ENCODE assay signal across 9 cellular contexts in genomic region chr1:89609781-89610456, GRCh38. TPM values are rescaled to one million over a fixed set of nuclear protein-coding genes. Genes with fewer than 3 reads are reported as not detected.
DNase-seq lines count a peak whose midpoint lies in the region; ATAC-seq and TF ChIP-seq lines count a peak whose summit lies in the region.
"Had no signal": no experiment of that assay in that cellular context is flagged by ENCODE, and none has a peak within 500 bp of the region (broad histone marks: within the 10 kb centered on the region; RNA-seq: fewer than 3 reads in every experiment).

No MANE protein-coding gene starts in this region.

- H3K36me3 ChIP-seq in right atrium auricular region, result no peaks in the 10 kb centered on the region

- H3K27ac ChIP-seq in right atrium auricular region, result peak overlapping the region; percentile 70 to 73

- H3K4me3 Mint-ChIP-seq in activated B cell treated with CpG ODN at 0.5 μM for 24 hours, result no peak overlapping the region
- peak overlapping the region; percentile 77 for H3K4me3 Mint-ChIP-seq in activated T-helper 17 cell treated with anti-CD3 and anti-CD28 coated beads, Interleukin-2, amount 50 U/mL, for 72 hours
- H3K4me3 Mint-ChIP-seq in stimulated activated naive CD8-positive, alpha-beta T cell treated with anti-CD3 and anti-CD28 coated beads, Interleukin-15, amount 100 ng/mL, for 72 hours, result peak overlapping the region; percentile 85 to 87

- no peaks in the 10 kb centered on the region for H3K9me3 ChIP-seq in right atrium auricular region

- peaks cover 60% of the 10 kb centered on the region for H3K4me1 Mint-ChIP-seq in activated B cell treated with CpG ODN at 0.5 μM for 24 hours
- peaks cover 62% of the 10 kb centered on the region for H3K4me1 Mint-ChIP-seq in activated T-helper 17 cell treated with anti-CD3 and anti-CD28 coated beads, Interleukin-2, amount 50 U/mL, for 72 hours
- peaks cover 91% of the 10 kb centered on the region for H3K4me1 Mint-ChIP-seq in stimulated activated naive CD8-positive, alpha-beta T cell treated with anti-CD3 and anti-CD28 coated beads, Interleukin-15, amount 100 ng/mL, for 72 hours

- peaks cover 0 to 58% of the 10 kb centered on the region in 2 donors for H3K4me1 ChIP-seq in right atrium auricular region

- H3K27me3 ChIP-seq in right atrium auricular region, result no peaks in the 10 kb centered on the region

- peak; percentile 47 for ATAC-seq in activated B cell treated with CpG ODN at 0.5 μM for 24 hours (ENCODE audit: low read depth)
- ATAC-seq in activated T-helper 17 cell treated with anti-CD3 and anti-CD28 coated beads, Interleukin-2, amount 50 U/mL, for 72 hours (replicated peaks), result peak; percentile 18
- ATAC-seq in stimulated activated naive CD8-positive, alpha-beta T cell treated with anti-CD3 and anti-CD28 coated beads, Interleukin-15, amount 100 ng/mL, for 72 hours, result no peak
- ATAC-seq in GM21390 (IDR thresholded peaks at IDR 0.05; ENCODE audit: unreplicated experiment), result no peak
- ATAC-seq in HG02840 (IDR thresholded peaks at IDR 0.05; ENCODE audit: low FRiP score, unreplicated experiment), result no peak

- intact Hi-C loops in activated B cell treated with CpG ODN at 0.5 μM for 24 hours (cut with micrococcal nuclease), result loop anchor here (2.0 kb wide), 1 partner anchor 17 kb away; no protein-coding TSS in a partner anchor

- no peak for TF ChIP-seq CTCF in activated B cell treated with CpG ODN at 0.5 μM for 24 hours (IDR thresholded peaks at IDR 0.05)
- no peak for TF ChIP-seq CTCF in right atrium auricular region (IDR thresholded peaks at IDR 0.05)

- POLR2A ChIA-PET in activated B cell treated with CpG ODN at 0.5 μM for 24 hours (lab: Charles Lee), result no interaction called here

- peak overlapping the region in 1 of 2 donors; percentile 0 for H3K4me3 ChIP-seq in right atrium auricular region

- H3K36me3 Mint-ChIP-seq in activated B cell treated with CpG ODN at 0.5 μM for 24 hours (ENCODE audit: low read depth), result no peaks in the 10 kb centered on the region
- peaks cover 39% of the 10 kb centered on the region for H3K36me3 Mint-ChIP-seq in activated T-helper 17 cell treated with anti-CD3 and anti-CD28 coated beads, Interleukin-2, amount 50 U/mL, for 72 hours (ENCODE audit: low read depth)

- H3K27me3 Mint-ChIP-seq in activated B cell treated with CpG ODN at 0.5 μM for 24 hours, result no peaks in the 10 kb centered on the region
- H3K27me3 Mint-ChIP-seq in activated T-helper 17 cell treated with anti-CD3 and anti-CD28 coated beads, Interleukin-2, amount 50 U/mL, for 72 hours, result no peaks in the 10 kb centered on the region
- H3K27me3 Mint-ChIP-seq in stimulated activated naive CD8-positive, alpha-beta T cell treated with anti-CD3 and anti-CD28 coated beads, Interleukin-15, amount 100 ng/mL, for 72 hours, result no peaks in the 10 kb centered on the region

- DNase-seq in activated B cell treated with CpG ODN at 0.5 μM for 24 hours (no peak), right atrium auricular region (ENCODE audit: low spot score) (no peak), NCI-H2196 (lab: John Stamatoyannopoulos, UW; ENCODE audit: unreplicated experiment) (no peak)
- DNase-seq in stimulated activated naive CD8-positive, alpha-beta T cell treated with anti-CD3 and anti-CD28 coated beads, Interleukin-15, amount 100 ng/mL, for 72 hours, result peak; percentile 37 to 51
- DNase-seq: DMS53, NCI-H2029 had no signal

- H3K9me3 Mint-ChIP-seq in activated B cell treated with CpG ODN at 0.5 μM for 24 hours, result no peaks in the 10 kb centered on the region
- no peaks in the 10 kb centered on the region for H3K9me3 Mint-ChIP-seq in activated T-helper 17 cell treated with anti-CD3 and anti-CD28 coated beads, Interleukin-2, amount 50 U/mL, for 72 hours
- no peaks in the 10 kb centered on the region for H3K9me3 Mint-ChIP-seq in stimulated activated naive CD8-positive, alpha-beta T cell treated with anti-CD3 and anti-CD28 coated beads, Interleukin-15, amount 100 ng/mL, for 72 hours

- CTCF ChIA-PET in activated B cell treated with CpG ODN at 0.5 μM for 24 hours (lab: Charles Lee), result interaction anchor here (1.3 kb wide), 1 partner anchor 153 kb away, joined by 9 read pairs; no protein-coding TSS in a partner anchor

- H3K27ac Mint-ChIP-seq in activated B cell treated with CpG ODN at 0.5 μM for 24 hours, result no peak overlapping the region
- H3K27ac Mint-ChIP-seq in activated T-helper 17 cell treated with anti-CD3 and anti-CD28 coated beads, Interleukin-2, amount 50 U/mL, for 72 hours, result peak overlapping the region; percentile 98
- peak overlapping the region; percentile 86 to 95 for H3K27ac Mint-ChIP-seq in stimulated activated naive CD8-positive, alpha-beta T cell treated with anti-CD3 and anti-CD28 coated beads, Interleukin-15, amount 100 ng/mL, for 72 hours

RNA-seq across cellular contexts. Expression of gene LRRC8C, which starts 23.0 kb away (rescaled TPM):
- total RNA-seq in activated B cell treated with CpG ODN at 0.5 μM for 24 hours (7.4 and 8.4 TPM in 2 replicates), right atrium auricular region (10 to 100 TPM in 1 of 2 donors, 1 to 10 TPM in 1; 9.0 to 11.5 TPM)
- total RNA-seq in activated T-helper 17 cell treated with anti-CD3 and anti-CD28 coated beads, Interleukin-2, amount 50 U/mL, for 72 hours, result 10 to 100 TPM; 27.7 to 50.4 TPM

Comparison
In these comparisons a context has a peak if more than half of its experiments do, and no peak if none do; other contexts are left out.
1. ATAC-seq: peak in activated B cell treated with CpG ODN at 0.5 μM for 24 hours (single experiment) and activated T-helper 17 cell treated with anti-CD3 and anti-CD28 coated beads, Interleukin-2, amount 50 U/mL, for 72 hours (single experiment); none in stimulated activated naive CD8-positive, alpha-beta T cell treated with anti-CD3 and anti-CD28 coated beads, Interleukin-15, amount 100 ng/mL, for 72 hours (single experiment), GM21390 (single experiment) and HG02840 (single experiment).
2. DNase-seq: peak in stimulated activated naive CD8-positive, alpha-beta T cell treated with anti-CD3 and anti-CD28 coated beads, Interleukin-15, amount 100 ng/mL, for 72 hours (2 of 2); none in activated B cell treated with CpG ODN at 0.5 μM for 24 hours (single experiment), right atrium auricular region (single experiment) and NCI-H2196 (single experiment).